Comparison of ENCODE assay signal across 1 cellular context in the genomic region with DNA sequence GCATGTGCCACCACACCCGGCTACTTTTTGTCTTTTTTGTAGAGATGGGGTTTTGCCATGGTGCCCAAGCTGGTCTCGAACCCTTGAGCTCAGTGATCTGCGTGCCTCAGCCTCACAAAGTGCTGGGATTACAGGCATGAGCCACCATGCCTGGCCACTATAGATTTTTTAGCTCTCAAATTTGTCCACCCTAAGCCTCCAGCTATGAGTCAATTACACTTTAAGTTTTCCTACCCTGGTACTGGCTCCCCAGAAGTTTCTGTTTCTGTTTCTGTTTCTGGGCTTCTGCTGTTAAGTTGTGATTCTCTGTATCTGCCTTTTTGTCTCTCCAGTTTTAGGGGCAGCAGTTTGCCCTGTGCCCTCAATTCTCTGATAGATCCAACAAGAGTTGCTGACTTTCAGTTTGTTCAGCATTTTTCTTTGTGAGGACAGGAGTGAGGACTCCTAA.
TF ChIP-seq lines count a peak whose summit lies in the region.

No MANE protein-coding gene starts in this region.

TF ChIP-seq in GM12878, 131 proteins besides CTCF, POLR2A, EP300 and RAD21 (continued from another document and continues in another):
- TF ChIP-seq CREB1 (IDR thresholded peaks at IDR 0.05; ENCODE audit: low read depth) (no peak), ESRRA (IDR thresholded peaks at IDR 0.05; ENCODE audit: low read length) (no peak), PAX8 (IDR thresholded peaks at IDR 0.05) (no peak), CHD2 (IDR thresholded peaks at IDR 0.05; ENCODE audit: borderline replicate concordance, low read depth, low read length) (no peak), CREM (IDR thresholded peaks at IDR 0.05; ENCODE audit: low read depth) (no peak), SPI1 (IDR thresholded peaks at IDR 0.05; ENCODE audit: borderline replicate concordance, insufficient read depth, low read depth, low read length) (no peak), KLF5 (IDR thresholded peaks at IDR 0.05; ENCODE audit: partially characterized antibody) (no peak), CEBPB (IDR thresholded peaks at IDR 0.05; ENCODE audit: borderline replicate concordance in 1 of 2, low read depth in 2 of 2, low read length in 2 of 2) (no peak), POLR2AphosphoS2 (IDR thresholded peaks at IDR 0.05; ENCODE audit: low read depth, low read length) (no peak), TCF7 (IDR thresholded peaks at IDR 0.05; ENCODE audit: borderline replicate concordance) (no peak), FOS (IDR thresholded peaks at IDR 0.05; ENCODE audit: borderline replicate concordance, extremely low read depth, insufficient read length) (no peak), TARDBP (IDR thresholded peaks at IDR 0.05; ENCODE audit: borderline replicate concordance) (no peak), GATAD2B (conservative IDR thresholded peaks at IDR 0.05; ENCODE audit: low read depth) (0 out of 2 replicates have a peak, but pooled peaks have one; percentile 19), MXI1 (IDR thresholded peaks at IDR 0.05; ENCODE audit: low read depth, low read length) (peak; percentile 39; the same call in 1 of the 2 replicates), SMAD1 (IDR thresholded peaks at IDR 0.05; ENCODE audit: low read depth, partially characterized antibody) (no peak), GABPA (IDR thresholded peaks at IDR 0.05; ENCODE audit: low read depth) (no peak), IKZF1 (conservative IDR thresholded peaks at IDR 0.05) (peak; percentile 53; the same call in 1 of the 2 replicates), ZZZ3 (IDR thresholded peaks at IDR 0.05; ENCODE audit: control insufficient read depth, insufficient read length, low read depth) (no peak), RFX5 (IDR thresholded peaks at IDR 0.05; ENCODE audit: low read depth, low read length) (no peak), RCOR1 (conservative IDR thresholded peaks at IDR 0.05; ENCODE audit: low read depth, low read length) (no peak), YY1 (IDR thresholded peaks at IDR 0.05; ENCODE audit: low read depth, low read length) (no peak), MEF2A (IDR thresholded peaks at IDR 0.05; ENCODE audit: insufficient read depth, low read depth, low read length) (no peak), YBX1 (IDR thresholded peaks at IDR 0.05) (no peak), SUPT20H (IDR thresholded peaks at IDR 0.05; ENCODE audit: borderline replicate concordance, control insufficient read depth, low read depth, low read length) (no peak), SREBF1 (IDR thresholded peaks at IDR 0.05; ENCODE audit: low read length) (no peak), ASH2L (IDR thresholded peaks at IDR 0.05; ENCODE audit: borderline replicate concordance, low read depth) (peak; percentile 95; the same call in 1 of the 2 replicates), SMC3 (IDR thresholded peaks at IDR 0.05; ENCODE audit: borderline replicate concordance, low read length) (no peak), TCF12 (IDR thresholded peaks at IDR 0.05; ENCODE audit: low read depth, low read length) (no peak), NFYA (IDR thresholded peaks at IDR 0.05; ENCODE audit: borderline replicate concordance, low read depth, low read length) (no peak), TBL1XR1 (IDR thresholded peaks at IDR 0.05; ENCODE audit: low read depth, low read length) (no peak), RB1 (IDR thresholded peaks at IDR 0.05; ENCODE audit: borderline replicate concordance) (no peak), RBBP5 (conservative IDR thresholded peaks at IDR 0.05) (0 out of 2 replicates have a peak, but pooled peaks have one; percentile 81), STAT1 (conservative IDR thresholded peaks at IDR 0.05) (no peak), IRF4 (IDR thresholded peaks at IDR 0.05; ENCODE audit: low read depth, low read length) (peak; percentile 59; the same call in 1 of the 2 replicates), ZNF217 (IDR thresholded peaks at IDR 0.05) (0 out of 2 replicates have a peak, but pooled peaks have one; percentile 52), BCL11A (IDR thresholded peaks at IDR 0.05; ENCODE audit: low read depth, low read length) (0 out of 2 replicates have a peak, but pooled peaks have one; percentile 8), LARP7 (IDR thresholded peaks at IDR 0.05) (no peak)
- TF ChIP-seq, protein P1, sequence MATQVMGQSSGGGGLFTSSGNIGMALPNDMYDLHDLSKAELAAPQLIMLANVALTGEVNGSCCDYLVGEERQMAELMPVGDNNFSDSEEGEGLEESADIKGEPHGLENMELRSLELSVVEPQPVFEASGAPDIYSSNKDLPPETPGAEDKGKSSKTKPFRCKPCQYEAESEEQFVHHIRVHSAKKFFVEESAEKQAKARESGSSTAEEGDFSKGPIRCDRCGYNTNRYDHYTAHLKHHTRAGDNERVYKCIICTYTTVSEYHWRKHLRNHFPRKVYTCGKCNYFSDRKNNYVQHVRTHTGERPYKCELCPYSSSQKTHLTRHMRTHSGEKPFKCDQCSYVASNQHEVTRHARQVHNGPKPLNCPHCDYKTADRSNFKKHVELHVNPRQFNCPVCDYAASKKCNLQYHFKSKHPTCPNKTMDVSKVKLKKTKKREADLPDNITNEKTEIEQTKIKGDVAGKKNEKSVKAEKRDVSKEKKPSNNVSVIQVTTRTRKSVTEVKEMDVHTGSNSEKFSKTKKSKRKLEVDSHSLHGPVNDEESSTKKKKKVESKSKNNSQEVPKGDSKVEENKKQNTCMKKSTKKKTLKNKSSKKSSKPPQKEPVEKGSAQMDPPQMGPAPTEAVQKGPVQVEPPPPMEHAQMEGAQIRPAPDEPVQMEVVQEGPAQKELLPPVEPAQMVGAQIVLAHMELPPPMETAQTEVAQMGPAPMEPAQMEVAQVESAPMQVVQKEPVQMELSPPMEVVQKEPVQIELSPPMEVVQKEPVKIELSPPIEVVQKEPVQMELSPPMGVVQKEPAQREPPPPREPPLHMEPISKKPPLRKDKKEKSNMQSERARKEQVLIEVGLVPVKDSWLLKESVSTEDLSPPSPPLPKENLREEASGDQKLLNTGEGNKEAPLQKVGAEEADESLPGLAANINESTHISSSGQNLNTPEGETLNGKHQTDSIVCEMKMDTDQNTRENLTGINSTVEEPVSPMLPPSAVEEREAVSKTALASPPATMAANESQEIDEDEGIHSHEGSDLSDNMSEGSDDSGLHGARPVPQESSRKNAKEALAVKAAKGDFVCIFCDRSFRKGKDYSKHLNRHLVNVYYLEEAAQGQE (IDR thresholded peaks at IDR 0.05; ENCODE audit: low read depth, low read length), result no peak
- TF ChIP-seq, protein P2, sequence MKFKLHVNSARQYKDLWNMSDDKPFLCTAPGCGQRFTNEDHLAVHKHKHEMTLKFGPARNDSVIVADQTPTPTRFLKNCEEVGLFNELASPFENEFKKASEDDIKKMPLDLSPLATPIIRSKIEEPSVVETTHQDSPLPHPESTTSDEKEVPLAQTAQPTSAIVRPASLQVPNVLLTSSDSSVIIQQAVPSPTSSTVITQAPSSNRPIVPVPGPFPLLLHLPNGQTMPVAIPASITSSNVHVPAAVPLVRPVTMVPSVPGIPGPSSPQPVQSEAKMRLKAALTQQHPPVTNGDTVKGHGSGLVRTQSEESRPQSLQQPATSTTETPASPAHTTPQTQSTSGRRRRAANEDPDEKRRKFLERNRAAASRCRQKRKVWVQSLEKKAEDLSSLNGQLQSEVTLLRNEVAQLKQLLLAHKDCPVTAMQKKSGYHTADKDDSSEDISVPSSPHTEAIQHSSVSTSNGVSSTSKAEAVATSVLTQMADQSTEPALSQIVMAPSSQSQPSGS (IDR thresholded peaks at IDR 0.05; ENCODE audit: low read length), result no peak
- TF ChIP-seq, protein P3, sequence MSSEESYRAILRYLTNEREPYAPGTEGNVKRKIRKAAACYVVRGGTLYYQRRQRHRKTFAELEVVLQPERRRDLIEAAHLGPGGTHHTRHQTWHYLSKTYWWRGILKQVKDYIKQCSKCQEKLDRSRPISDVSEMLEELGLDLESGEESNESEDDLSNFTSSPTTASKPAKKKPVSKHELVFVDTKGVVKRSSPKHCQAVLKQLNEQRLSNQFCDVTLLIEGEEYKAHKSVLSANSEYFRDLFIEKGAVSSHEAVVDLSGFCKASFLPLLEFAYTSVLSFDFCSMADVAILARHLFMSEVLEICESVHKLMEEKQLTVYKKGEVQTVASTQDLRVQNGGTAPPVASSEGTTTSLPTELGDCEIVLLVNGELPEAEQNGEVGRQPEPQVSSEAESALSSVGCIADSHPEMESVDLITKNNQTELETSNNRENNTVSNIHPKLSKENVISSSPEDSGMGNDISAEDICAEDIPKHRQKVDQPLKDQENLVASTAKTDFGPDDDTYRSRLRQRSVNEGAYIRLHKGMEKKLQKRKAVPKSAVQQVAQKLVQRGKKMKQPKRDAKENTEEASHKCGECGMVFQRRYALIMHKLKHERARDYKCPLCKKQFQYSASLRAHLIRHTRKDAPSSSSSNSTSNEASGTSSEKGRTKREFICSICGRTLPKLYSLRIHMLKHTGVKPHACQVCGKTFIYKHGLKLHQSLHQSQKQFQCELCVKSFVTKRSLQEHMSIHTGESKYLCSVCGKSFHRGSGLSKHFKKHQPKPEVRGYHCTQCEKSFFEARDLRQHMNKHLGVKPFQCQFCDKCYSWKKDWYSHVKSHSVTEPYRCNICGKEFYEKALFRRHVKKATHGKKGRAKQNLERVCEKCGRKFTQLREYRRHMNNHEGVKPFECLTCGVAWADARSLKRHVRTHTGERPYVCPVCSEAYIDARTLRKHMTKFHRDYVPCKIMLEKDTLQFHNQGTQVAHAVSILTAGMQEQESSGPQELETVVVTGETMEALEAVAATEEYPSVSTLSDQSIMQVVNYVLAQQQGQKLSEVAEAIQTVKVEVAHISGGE (CRISPR knock-in tag; IDR thresholded peaks at IDR 0.05), result no peak
- TF ChIP-seq, protein P4, sequence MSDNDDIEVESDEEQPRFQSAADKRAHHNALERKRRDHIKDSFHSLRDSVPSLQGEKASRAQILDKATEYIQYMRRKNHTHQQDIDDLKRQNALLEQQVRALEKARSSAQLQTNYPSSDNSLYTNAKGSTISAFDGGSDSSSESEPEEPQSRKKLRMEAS (IDR thresholded peaks at IDR 0.05; ENCODE audit: low read depth, low read length), result no peak
- TF ChIP-seq, protein P5, sequence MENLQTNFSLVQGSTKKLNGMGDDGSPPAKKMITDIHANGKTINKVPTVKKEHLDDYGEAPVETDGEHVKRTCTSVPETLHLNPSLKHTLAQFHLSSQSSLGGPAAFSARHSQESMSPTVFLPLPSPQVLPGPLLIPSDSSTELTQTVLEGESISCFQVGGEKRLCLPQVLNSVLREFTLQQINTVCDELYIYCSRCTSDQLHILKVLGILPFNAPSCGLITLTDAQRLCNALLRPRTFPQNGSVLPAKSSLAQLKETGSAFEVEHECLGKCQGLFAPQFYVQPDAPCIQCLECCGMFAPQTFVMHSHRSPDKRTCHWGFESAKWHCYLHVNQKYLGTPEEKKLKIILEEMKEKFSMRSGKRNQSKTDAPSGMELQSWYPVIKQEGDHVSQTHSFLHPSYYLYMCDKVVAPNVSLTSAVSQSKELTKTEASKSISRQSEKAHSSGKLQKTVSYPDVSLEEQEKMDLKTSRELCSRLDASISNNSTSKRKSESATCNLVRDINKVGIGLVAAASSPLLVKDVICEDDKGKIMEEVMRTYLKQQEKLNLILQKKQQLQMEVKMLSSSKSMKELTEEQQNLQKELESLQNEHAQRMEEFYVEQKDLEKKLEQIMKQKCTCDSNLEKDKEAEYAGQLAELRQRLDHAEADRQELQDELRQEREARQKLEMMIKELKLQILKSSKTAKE (IDR thresholded peaks at IDR 0.05; ENCODE audit: low read depth, poor library complexity, severe bottlenecking), result no peak
- TF ChIP-seq, protein P6, sequence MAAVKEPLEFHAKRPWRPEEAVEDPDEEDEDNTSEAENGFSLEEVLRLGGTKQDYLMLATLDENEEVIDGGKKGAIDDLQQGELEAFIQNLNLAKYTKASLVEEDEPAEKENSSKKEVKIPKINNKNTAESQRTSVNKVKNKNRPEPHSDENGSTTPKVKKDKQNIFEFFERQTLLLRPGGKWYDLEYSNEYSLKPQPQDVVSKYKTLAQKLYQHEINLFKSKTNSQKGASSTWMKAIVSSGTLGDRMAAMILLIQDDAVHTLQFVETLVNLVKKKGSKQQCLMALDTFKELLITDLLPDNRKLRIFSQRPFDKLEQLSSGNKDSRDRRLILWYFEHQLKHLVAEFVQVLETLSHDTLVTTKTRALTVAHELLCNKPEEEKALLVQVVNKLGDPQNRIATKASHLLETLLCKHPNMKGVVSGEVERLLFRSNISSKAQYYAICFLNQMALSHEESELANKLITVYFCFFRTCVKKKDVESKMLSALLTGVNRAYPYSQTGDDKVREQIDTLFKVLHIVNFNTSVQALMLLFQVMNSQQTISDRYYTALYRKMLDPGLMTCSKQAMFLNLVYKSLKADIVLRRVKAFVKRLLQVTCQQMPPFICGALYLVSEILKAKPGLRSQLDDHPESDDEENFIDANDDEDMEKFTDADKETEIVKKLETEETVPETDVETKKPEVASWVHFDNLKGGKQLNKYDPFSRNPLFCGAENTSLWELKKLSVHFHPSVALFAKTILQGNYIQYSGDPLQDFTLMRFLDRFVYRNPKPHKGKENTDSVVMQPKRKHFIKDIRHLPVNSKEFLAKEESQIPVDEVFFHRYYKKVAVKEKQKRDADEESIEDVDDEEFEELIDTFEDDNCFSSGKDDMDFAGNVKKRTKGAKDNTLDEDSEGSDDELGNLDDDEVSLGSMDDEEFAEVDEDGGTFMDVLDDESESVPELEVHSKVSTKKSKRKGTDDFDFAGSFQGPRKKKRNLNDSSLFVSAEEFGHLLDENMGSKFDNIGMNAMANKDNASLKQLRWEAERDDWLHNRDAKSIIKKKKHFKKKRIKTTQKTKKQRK (IDR thresholded peaks at IDR 0.05; ENCODE audit: low read depth, low read length), result no peak
- TF ChIP-seq, protein P7, sequence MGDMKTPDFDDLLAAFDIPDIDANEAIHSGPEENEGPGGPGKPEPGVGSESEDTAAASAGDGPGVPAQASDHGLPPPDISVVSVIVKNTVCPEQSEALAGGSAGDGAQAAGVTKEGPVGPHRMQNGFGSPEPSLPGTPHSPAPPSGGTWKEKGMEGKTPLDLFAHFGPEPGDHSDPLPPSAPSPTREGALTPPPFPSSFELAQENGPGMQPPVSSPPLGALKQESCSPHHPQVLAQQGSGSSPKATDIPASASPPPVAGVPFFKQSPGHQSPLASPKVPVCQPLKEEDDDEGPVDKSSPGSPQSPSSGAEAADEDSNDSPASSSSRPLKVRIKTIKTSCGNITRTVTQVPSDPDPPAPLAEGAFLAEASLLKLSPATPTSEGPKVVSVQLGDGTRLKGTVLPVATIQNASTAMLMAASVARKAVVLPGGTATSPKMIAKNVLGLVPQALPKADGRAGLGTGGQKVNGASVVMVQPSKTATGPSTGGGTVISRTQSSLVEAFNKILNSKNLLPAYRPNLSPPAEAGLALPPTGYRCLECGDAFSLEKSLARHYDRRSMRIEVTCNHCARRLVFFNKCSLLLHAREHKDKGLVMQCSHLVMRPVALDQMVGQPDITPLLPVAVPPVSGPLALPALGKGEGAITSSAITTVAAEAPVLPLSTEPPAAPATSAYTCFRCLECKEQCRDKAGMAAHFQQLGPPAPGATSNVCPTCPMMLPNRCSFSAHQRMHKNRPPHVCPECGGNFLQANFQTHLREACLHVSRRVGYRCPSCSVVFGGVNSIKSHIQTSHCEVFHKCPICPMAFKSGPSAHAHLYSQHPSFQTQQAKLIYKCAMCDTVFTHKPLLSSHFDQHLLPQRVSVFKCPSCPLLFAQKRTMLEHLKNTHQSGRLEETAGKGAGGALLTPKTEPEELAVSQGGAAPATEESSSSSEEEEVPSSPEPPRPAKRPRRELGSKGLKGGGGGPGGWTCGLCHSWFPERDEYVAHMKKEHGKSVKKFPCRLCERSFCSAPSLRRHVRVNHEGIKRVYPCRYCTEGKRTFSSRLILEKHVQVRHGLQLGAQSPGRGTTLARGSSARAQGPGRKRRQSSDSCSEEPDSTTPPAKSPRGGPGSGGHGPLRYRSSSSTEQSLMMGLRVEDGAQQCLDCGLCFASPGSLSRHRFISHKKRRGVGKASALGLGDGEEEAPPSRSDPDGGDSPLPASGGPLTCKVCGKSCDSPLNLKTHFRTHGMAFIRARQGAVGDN (IDR thresholded peaks at IDR 0.05), result peak; percentile 47; the same call in 1 of the 2 replicates
